23 cellular contexts compared by ENCODE assay signal in the genomic region with DNA sequence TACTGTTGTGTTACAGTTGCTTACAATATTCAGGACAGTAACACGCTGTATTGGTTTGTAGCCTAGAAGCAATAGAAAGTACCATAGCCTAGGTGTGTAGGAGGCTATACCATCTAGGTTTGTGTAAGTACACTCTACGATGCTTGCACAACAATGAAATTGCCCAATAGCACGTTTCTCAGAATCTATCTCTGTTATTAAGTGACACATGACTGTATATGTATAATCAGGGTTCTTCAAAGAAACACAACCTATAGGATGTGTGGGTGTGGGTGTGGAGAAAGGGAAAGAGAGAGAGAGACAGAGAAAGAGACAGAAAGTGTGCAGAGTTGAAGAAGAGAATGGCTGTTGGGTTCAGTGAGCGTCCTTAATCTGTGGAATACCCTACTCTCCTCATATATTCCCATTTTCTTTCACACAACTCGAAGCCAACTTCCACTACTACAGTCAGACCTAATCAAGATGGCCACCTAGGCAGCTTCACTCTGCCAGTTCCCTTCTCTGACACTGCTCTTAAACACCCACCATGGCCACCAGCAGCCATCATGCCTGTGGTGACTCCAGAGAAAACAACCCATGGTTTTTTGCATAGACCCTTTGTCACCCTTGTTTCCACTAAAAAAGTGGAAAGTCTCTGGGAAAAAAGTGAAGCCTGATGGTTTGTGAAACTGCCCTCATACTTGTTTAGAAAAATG.
"Had no signal": no experiment of that assay in that cellular context is flagged by ENCODE, and none has a peak within 500 bp of the region (broad histone marks: within the 10 kb centered on the region; RNA-seq: fewer than 3 reads in every experiment).

No MANE protein-coding gene starts in this region.

- H2AFZ ChIP-seq: parathyroid adenoma had no signal

- H3K36me3 ChIP-seq: colonic mucosa, esophagus muscularis mucosa, neutrophil, spleen, upper lobe of right lung had no signal

- H3K4me3 ChIP-seq: colonic mucosa, esophagus muscularis mucosa, mucosa of descending colon, spleen, upper lobe of right lung had no signal

- DNase-seq: activated CD4-positive, CD25-positive, alpha-beta regulatory T cell treated with anti-CD3 and anti-CD28 coated beads, Interleukin-2, amount 50 U/mL, for 72 hours; activated naive CD4-positive, alpha-beta T cell treated with Interleukin-2 at 50 U/mL for 16 hours; activated naive CD8-positive, alpha-beta T cell treated with anti-CD3 and anti-CD28 coated beads, Interleukin-2, amount 10 ng/mL, durations not matched to agents 7 days and 5 days; activated T-cell treated with anti-CD3 and anti-CD28 coated beads for 4 hours; colonic mucosa; immature natural killer cell; left ventricle myocardium superior; mucosa of descending colon; naive thymus-derived CD4-positive, alpha-beta T cell; spleen; stimulated activated CD4-positive, alpha-beta T cell treated with anti-CD3 and anti-CD28 coated beads, Interleukin-4, amount 100 ng/mL, for 4 hours; stimulated activated naive B cell treated with anti-CD40 and anti-IgM and Interleukin-4, amounts not matched to agents 10 μg/mL and 1 μg/mL and 100 μg/mL, for 72 hours; SW 1271; T-helper 2 cell; upper lobe of right lung had no signal

- H3K79me2 ChIP-seq: parathyroid adenoma had no signal

- H3K9me3 Mint-ChIP-seq: central memory CD8-positive, alpha-beta T cell had no signal

- H3K4me1 Mint-ChIP-seq: activated naive CD8-positive, alpha-beta T cell treated with anti-CD3 and anti-CD28 coated beads, Interleukin-2, amount 10 ng/mL, durations not matched to agents 7 days and 5 days; central memory CD8-positive, alpha-beta T cell; memory B cell; stimulated activated naive B cell treated with anti-CD40 and anti-IgM and Interleukin-4, amounts not matched to agents 10 μg/mL and 1 μg/mL and 100 μg/mL, for 72 hours had no signal

- H3K9ac ChIP-seq: parathyroid adenoma had no signal

- H3K4me3 Mint-ChIP-seq: activated naive CD8-positive, alpha-beta T cell treated with anti-CD3 and anti-CD28 coated beads, Interleukin-2, amount 10 ng/mL, durations not matched to agents 7 days and 5 days; activated T-helper 1 cell treated with anti-CD3 and anti-CD28 coated beads, Interleukin-12 subunit alpha, Interleukin-12 subunit beta, Interleukin-2, Interleukin-4 antibody, amounts not matched to agents 30 ng/mL and 10 ng/mL and 1 ng/mL, durations not matched to agents 14 hours and 24 hours and 36 hours; central memory CD8-positive, alpha-beta T cell; immature natural killer cell; memory B cell; naive thymus-derived CD4-positive, alpha-beta T cell; stimulated activated naive B cell treated with anti-CD40 and anti-IgM and Interleukin-4, amounts not matched to agents 10 μg/mL and 1 μg/mL and 100 μg/mL, for 72 hours had no signal

- H3K27me3 ChIP-seq: colonic mucosa, esophagus muscularis mucosa, neutrophil, spleen, upper lobe of right lung had no signal

- H3K9me3 ChIP-seq: colonic mucosa, mucosa of descending colon, neutrophil, upper lobe of right lung had no signal

- H3K27me3 Mint-ChIP-seq: central memory CD8-positive, alpha-beta T cell; naive thymus-derived CD4-positive, alpha-beta T cell; stimulated activated naive B cell treated with anti-CD40 and anti-IgM and Interleukin-4, amounts not matched to agents 10 μg/mL and 1 μg/mL and 100 μg/mL, for 72 hours had no signal

- H3K4me1 ChIP-seq: esophagus muscularis mucosa, parathyroid adenoma, upper lobe of right lung had no signal

- H3K27ac Mint-ChIP-seq: activated naive CD8-positive, alpha-beta T cell treated with anti-CD3 and anti-CD28 coated beads, Interleukin-2, amount 10 ng/mL, durations not matched to agents 7 days and 5 days; activated T-helper 1 cell treated with anti-CD3 and anti-CD28 coated beads, Interleukin-12 subunit alpha, Interleukin-12 subunit beta, Interleukin-2, Interleukin-4 antibody, amounts not matched to agents 30 ng/mL and 10 ng/mL and 1 ng/mL, durations not matched to agents 14 hours and 24 hours and 36 hours; immature natural killer cell; memory B cell; stimulated activated naive B cell treated with anti-CD40 and anti-IgM and Interleukin-4, amounts not matched to agents 10 μg/mL and 1 μg/mL and 100 μg/mL, for 72 hours had no signal

- H3K36me3 Mint-ChIP-seq: memory B cell; stimulated activated naive B cell treated with anti-CD40 and anti-IgM and Interleukin-4, amounts not matched to agents 10 μg/mL and 1 μg/mL and 100 μg/mL, for 72 hours had no signal

- H3K27ac ChIP-seq: colonic mucosa, esophagus muscularis mucosa, neutrophil, parathyroid adenoma, spleen, upper lobe of right lung, VCaP had no signal

- FAIRE-seq: endometrium had no signal
